8 cellular contexts compared by ENCODE assay signal in genomic region chr11:118152552-118153471, GRCh38.
DNase-seq lines count a peak whose midpoint lies in the region; ATAC-seq lines count a peak whose summit lies in the region.

Gene SCN4B, minus strand, starts transcription at chr11:118152823. Its CDS starts 150 bp downstream, at chr11:118152673.

- H3K4me3 ChIP-seq in iPS-20b (ENCODE audit: low read length) (peak within 1 kb of the TSS; percentile 75), skeletal muscle cell (ENCODE audit: low read depth, low read length) (peak within 1 kb of the TSS; percentile 54)

- H3K27ac ChIP-seq in caudate nucleus (ENCODE audit: low read depth, low read length) (peak within 1 kb of the TSS; percentile 18), iPS-20b (ENCODE audit: low read length) (no peak within 1 kb of the TSS)

- peak; percentile 47 for DNase-seq in stimulated activated CD4-positive, alpha-beta T cell treated with anti-CD3 and anti-CD28 coated beads, Interleukin-15, amount 100 ng/mL, for 24 hours
- no peak for DNase-seq in stimulated activated CD4-positive, alpha-beta T cell treated with anti-CD3 and anti-CD28 coated beads, Interleukin-12 subunit alpha, Interleukin-12 subunit beta, amount 100 ng/mL, for 4 hours
- DNase-seq in NCI-H748 treated with DMSO at 0.1 percent for 48 hours (lab: John Stamatoyannopoulos, UW), result peak; percentile 9
- DNase-seq in caudate nucleus (lab: John Stamatoyannopoulos, UW), result peak in 53 of 61 donors; percentile 21 to 84 (median 60)
- no peak for DNase-seq in skeletal muscle cell (ENCODE audit: low read depth)

- no peaks in the 10 kb centered on the region for H3K36me3 ChIP-seq in iPS-20b (ENCODE audit: insufficient read depth, low read depth, low read length)

- peaks cover 34% of the 10 kb centered on the region for H3K4me1 ChIP-seq in iPS-20b (ENCODE audit: insufficient read depth, low read length)

- ATAC-seq in HG03045 (IDR thresholded peaks at IDR 0.05; ENCODE audit: unreplicated experiment) (no peak), HG03175 (IDR thresholded peaks at IDR 0.05; ENCODE audit: unreplicated experiment) (no peak)

- H3K9ac ChIP-seq in iPS-20b (ENCODE audit: low read depth, low read length), result peak within 1 kb of the TSS; percentile 24; the same call in 1 of the 2 replicates

- peaks cover 99% of the 10 kb centered on the region for H3K27me3 ChIP-seq in iPS-20b (ENCODE audit: insufficient read depth, low read length)

- no peaks in the 10 kb centered on the region for H3K9me3 ChIP-seq in iPS-20b (ENCODE audit: insufficient read depth, low read depth, low read length)

Comparison
In these comparisons a context has a peak if more than half of its experiments do, and no peak if none do; other contexts are left out.
1. DNase-seq: peak in stimulated activated CD4-positive, alpha-beta T cell treated with anti-CD3 and anti-CD28 coated beads, Interleukin-15, amount 100 ng/mL, for 24 hours (single experiment), NCI-H748 treated with DMSO at 0.1 percent for 48 hours (single experiment) and caudate nucleus (53 of 61); none in stimulated activated CD4-positive, alpha-beta T cell treated with anti-CD3 and anti-CD28 coated beads, Interleukin-12 subunit alpha, Interleukin-12 subunit beta, amount 100 ng/mL, for 4 hours (single experiment) and skeletal muscle cell (single experiment).